In genomic region chr1:218665216-218665615, GRCh38 we compare ENCODE assay signal across 1 cellular context.
TF ChIP-seq lines count a peak whose summit lies in the region.

No MANE protein-coding gene starts in this region.

TF ChIP-seq in endothelial cell of umbilical vein, 7 proteins besides CTCF, POLR2A, EP300 and RAD21:
- TF ChIP-seq EZH2 (IDR thresholded peaks at IDR 0.05; ENCODE audit: borderline replicate concordance, low read depth, low read length, severe bottlenecking) (no peak), MAX (IDR thresholded peaks at IDR 0.05; ENCODE audit: insufficient read depth, insufficient read length) (no peak), FOS (IDR thresholded peaks at IDR 0.05; ENCODE audit: borderline replicate concordance, insufficient read depth, low read length) (no peak), GATA2 (IDR thresholded peaks at IDR 0.05; ENCODE audit: insufficient read depth, insufficient read length, low read depth, low read length) (no peak), MYC (IDR thresholded peaks at IDR 0.05; ENCODE audit: low read depth, low read length) (no peak), POLR2AphosphoS5 (IDR thresholded peaks at IDR 0.05; ENCODE audit: insufficient read depth, low read depth, low read length) (no peak), JUN (IDR thresholded peaks at IDR 0.05; ENCODE audit: borderline replicate concordance, insufficient read depth, insufficient read length, low read depth) (no peak)
